ENCODE assay signal across 12 cellular contexts in genomic region chr20:45968801-45969711, GRCh38. TPM values are rescaled to one million over a fixed set of nuclear protein-coding genes. Genes with fewer than 3 reads are reported as not detected.
DNase-seq lines count a peak whose midpoint lies in the region; ATAC-seq and TF ChIP-seq lines count a peak whose summit lies in the region.
"Had no signal": no experiment of that assay in that cellular context is flagged by ENCODE, and none has a peak within 500 bp of the region (broad histone marks: within the 10 kb centered on the region; RNA-seq: fewer than 3 reads in every experiment).

No MANE protein-coding gene starts in this region.

- H3K9me3 ChIP-seq in cardiac muscle cell (ENCODE audit: low read depth) = no peaks in the 10 kb centered on the region
- no peaks in the 10 kb centered on the region for H3K9me3 ChIP-seq in T-helper 17 cell (ENCODE audit: control insufficient read depth, low read length, poor library complexity, severe bottlenecking)

- intact Hi-C loops in Right ventricle myocardium inferior (cut with DNase I) = no loop called here
- intact Hi-C loops in activated T-helper 2 cell treated with anti-CD3 and anti-CD28 coated beads, Interferon-gamma antibody, Interleukin-2, Interleukin-4, amounts not matched to agents 10 μg/mL and 5 μg/mL and 100 μg/mL, durations not matched to agents 14 hours and 24 hours and 36 hours (cut with micrococcal nuclease) = no loop called here

- no peaks in the 10 kb centered on the region for H3K27me3 Mint-ChIP-seq in T-helper 17 cell
- peaks cover 6% of the 10 kb centered on the region for H3K27me3 Mint-ChIP-seq in type B pancreatic cell
- H3K27me3 Mint-ChIP-seq in activated T-helper 2 cell treated with anti-CD3 and anti-CD28 coated beads, Interferon-gamma antibody, Interleukin-2, Interleukin-4, amounts not matched to agents 10 μg/mL and 5 μg/mL and 100 μg/mL, durations not matched to agents 14 hours and 24 hours and 36 hours (ENCODE audit: low read depth) = no peaks in the 10 kb centered on the region
- H3K27me3 Mint-ChIP-seq: activated CD4-positive, alpha-beta memory T cell treated with anti-CD3 and anti-CD28 coated beads, Interleukin-2, amount 10 ng/mL, durations not matched to agents 7 days and 5 days; stimulated activated naive CD8-positive, alpha-beta T cell treated with anti-CD3 and anti-CD28 coated beads, Interleukin-15, amount 100 ng/mL, for 72 hours had no signal

- ATAC-seq in Right ventricle myocardium inferior (no peak), T-helper 17 cell (no peak), GM19397 (IDR thresholded peaks at IDR 0.05; ENCODE audit: unreplicated experiment) (no peak)
- ATAC-seq: CD8-positive, alpha-beta T cell; stimulated activated naive CD8-positive, alpha-beta T cell treated with anti-CD3 and anti-CD28 coated beads, Interleukin-15, amount 100 ng/mL, for 72 hours had no signal

- H3K27me3 ChIP-seq in cardiac muscle cell = no peaks in the 10 kb centered on the region

- H3K4me3 ChIP-seq in cardiac muscle cell = no peak overlapping the region

- TF ChIP-seq CTCF in cardiac muscle cell (IDR thresholded peaks at IDR 0.05; ENCODE audit: low read depth, low read length) (no peak), type B pancreatic cell (conservative IDR thresholded peaks at IDR 0.05) (no peak)

- peaks cover 26% of the 10 kb centered on the region for H3K36me3 ChIP-seq in cardiac muscle cell

- peak overlapping the region; percentile 97 for H3K27ac Mint-ChIP-seq in T-helper 17 cell
- no peak overlapping the region for H3K27ac Mint-ChIP-seq in type B pancreatic cell
- H3K27ac Mint-ChIP-seq in activated T-helper 2 cell treated with anti-CD3 and anti-CD28 coated beads, Interferon-gamma antibody, Interleukin-2, Interleukin-4, amounts not matched to agents 10 μg/mL and 5 μg/mL and 100 μg/mL, durations not matched to agents 14 hours and 24 hours and 36 hours = no peak overlapping the region

- no peak for DNase-seq in cardiac muscle cell (ENCODE audit: low read depth in 1 of 2, low spot score in 1 of 2)
- DNase-seq in Right ventricle myocardium inferior (ENCODE audit: missing footprints) = no peak
- DNase-seq in T-helper 17 cell = no peak
- peak; percentile 55 for DNase-seq in iris pigment epithelial cell (ENCODE audit: low read depth)
- DNase-seq in type B pancreatic cell (ENCODE audit: extremely low spot score, unreplicated experiment) = no peak
- DNase-seq in activated T-helper 2 cell treated with anti-CD3 and anti-CD28 coated beads, Interferon-gamma antibody, Interleukin-2, Interleukin-4, amounts not matched to agents 10 μg/mL and 5 μg/mL and 100 μg/mL, durations not matched to agents 14 hours and 24 hours and 36 hours (ENCODE audit: low spot score) = no peak
- DNase-seq in DMS 273 treated with DMSO at 0.1 percent for 48 hours (lab: John Stamatoyannopoulos, UW) = no peak
- DNase-seq: activated CD4-positive, alpha-beta memory T cell treated with anti-CD3 and anti-CD28 coated beads, Interleukin-2, amount 10 ng/mL, durations not matched to agents 7 days and 5 days; KG1; stimulated activated naive CD8-positive, alpha-beta T cell treated with anti-CD3 and anti-CD28 coated beads, Interleukin-15, amount 100 ng/mL, for 72 hours had no signal

- peak overlapping the region; percentile 60 for H3K27ac ChIP-seq in cardiac muscle cell

- H3K36me3 Mint-ChIP-seq in T-helper 17 cell (ENCODE audit: low read depth) (no peaks in the 10 kb centered on the region), type B pancreatic cell (peaks cover 4% of the 10 kb centered on the region)
- peaks cover 40% of the 10 kb centered on the region for H3K36me3 Mint-ChIP-seq in activated T-helper 2 cell treated with anti-CD3 and anti-CD28 coated beads, Interferon-gamma antibody, Interleukin-2, Interleukin-4, amounts not matched to agents 10 μg/mL and 5 μg/mL and 100 μg/mL, durations not matched to agents 14 hours and 24 hours and 36 hours (ENCODE audit: low read depth)

- H3K4me3 Mint-ChIP-seq in T-helper 17 cell = no peak overlapping the region
- H3K4me3 Mint-ChIP-seq in type B pancreatic cell = peak overlapping the region; percentile 31
- no peak overlapping the region for H3K4me3 Mint-ChIP-seq in activated T-helper 2 cell treated with anti-CD3 and anti-CD28 coated beads, Interferon-gamma antibody, Interleukin-2, Interleukin-4, amounts not matched to agents 10 μg/mL and 5 μg/mL and 100 μg/mL, durations not matched to agents 14 hours and 24 hours and 36 hours (ENCODE audit: low read depth)

- no peaks in the 10 kb centered on the region for H3K4me1 ChIP-seq in cardiac muscle cell (ENCODE audit: low read depth)

- peaks cover 4% of the 10 kb centered on the region for H3K9me3 Mint-ChIP-seq in type B pancreatic cell
- no peaks in the 10 kb centered on the region for H3K9me3 Mint-ChIP-seq in activated T-helper 2 cell treated with anti-CD3 and anti-CD28 coated beads, Interferon-gamma antibody, Interleukin-2, Interleukin-4, amounts not matched to agents 10 μg/mL and 5 μg/mL and 100 μg/mL, durations not matched to agents 14 hours and 24 hours and 36 hours
- H3K9me3 Mint-ChIP-seq: activated CD4-positive, alpha-beta memory T cell treated with anti-CD3 and anti-CD28 coated beads, Interleukin-2, amount 10 ng/mL, durations not matched to agents 7 days and 5 days; CD8-positive, alpha-beta T cell; stimulated activated naive CD8-positive, alpha-beta T cell treated with anti-CD3 and anti-CD28 coated beads, Interleukin-15, amount 100 ng/mL, for 72 hours had no signal

- H3K4me1 Mint-ChIP-seq in T-helper 17 cell (peaks cover 20% of the 10 kb centered on the region), type B pancreatic cell (ENCODE audit: unreplicated experiment) (peaks cover 13% of the 10 kb centered on the region)
- H3K4me1 Mint-ChIP-seq in activated T-helper 2 cell treated with anti-CD3 and anti-CD28 coated beads, Interferon-gamma antibody, Interleukin-2, Interleukin-4, amounts not matched to agents 10 μg/mL and 5 μg/mL and 100 μg/mL, durations not matched to agents 14 hours and 24 hours and 36 hours (ENCODE audit: low read depth) = peaks cover 10% of the 10 kb centered on the region

RNA-seq across cellular contexts. Expression of gene ZNF335, which starts 2.9 kb away (rescaled TPM):
- total RNA-seq in cardiac muscle cell (18.1 and 28.1 TPM in 2 replicates), Right ventricle myocardium inferior (9.7 TPM), T-helper 17 cell (100 to 1,000 TPM in 1 of 2 donors, 10 to 100 TPM in 1; 95.1 to 129 TPM), type B pancreatic cell (ENCODE audit: low replicate concordance) (19.9 and 23.6 TPM in 2 replicates)
- polyA plus RNA-seq in cardiac muscle cell = 13.5 and 26.7 TPM in 2 replicates
- total RNA-seq in activated T-helper 2 cell treated with anti-CD3 and anti-CD28 coated beads, Interferon-gamma antibody, Interleukin-2, Interleukin-4, amounts not matched to agents 10 μg/mL and 5 μg/mL and 100 μg/mL, durations not matched to agents 14 hours and 24 hours and 36 hours = 35.7 and 36.1 TPM in 2 replicates

RNA-seq across cellular contexts. Expression of gene PCIF1, which starts 34.6 kb away (rescaled TPM):
- total RNA-seq in cardiac muscle cell (26.8 and 41.2 TPM in 2 replicates), Right ventricle myocardium inferior (22.5 TPM), T-helper 17 cell (10 to 100 TPM; 72.4 to 73.7 TPM), type B pancreatic cell (ENCODE audit: low replicate concordance) (35.0 and 37.6 TPM in 2 replicates)
- polyA plus RNA-seq in cardiac muscle cell = 43.8 and 65.7 TPM in 2 replicates
- 27.5 and 28.6 TPM in 2 replicates for total RNA-seq in activated T-helper 2 cell treated with anti-CD3 and anti-CD28 coated beads, Interferon-gamma antibody, Interleukin-2, Interleukin-4, amounts not matched to agents 10 μg/mL and 5 μg/mL and 100 μg/mL, durations not matched to agents 14 hours and 24 hours and 36 hours

RNA-seq across cellular contexts. Expression of gene MMP9, which starts 39.7 kb away (rescaled TPM):
- 0.21 TPM in 1 of 2 replicates, not detected in the other for total RNA-seq in cardiac muscle cell
- 0.15 and 0.20 TPM in 2 replicates for polyA plus RNA-seq in cardiac muscle cell
- 1.1 TPM for total RNA-seq in Right ventricle myocardium inferior
- 1 to 10 TPM; 2.6 to 2.7 TPM for total RNA-seq in T-helper 17 cell
- total RNA-seq in type B pancreatic cell (ENCODE audit: low replicate concordance) = 0.53 TPM in 1 of 2 replicates, not detected in the other
- total RNA-seq in activated T-helper 2 cell treated with anti-CD3 and anti-CD28 coated beads, Interferon-gamma antibody, Interleukin-2, Interleukin-4, amounts not matched to agents 10 μg/mL and 5 μg/mL and 100 μg/mL, durations not matched to agents 14 hours and 24 hours and 36 hours = 0.16 TPM in 1 of 2 replicates, not detected in the other

RNA-seq across cellular contexts. Expression of gene PLTP, which starts 57.1 kb away (rescaled TPM):
- total RNA-seq in cardiac muscle cell (71.7 and 90.9 TPM in 2 replicates), Right ventricle myocardium inferior (156 TPM), T-helper 17 cell (1 to 10 TPM in 1 of 2 donors, not detected in 1; 1.5 TPM), type B pancreatic cell (ENCODE audit: low replicate concordance) (40.7 and 96.5 TPM in 2 replicates)
- polyA plus RNA-seq in cardiac muscle cell = 93.6 and 99.6 TPM in 2 replicates
- total RNA-seq in activated T-helper 2 cell treated with anti-CD3 and anti-CD28 coated beads, Interferon-gamma antibody, Interleukin-2, Interleukin-4, amounts not matched to agents 10 μg/mL and 5 μg/mL and 100 μg/mL, durations not matched to agents 14 hours and 24 hours and 36 hours = 5.5 TPM in 2 replicates
- total RNA-seq: CD8-positive, alpha-beta T cell had no signal

RNA-seq across cellular contexts. Expression of gene SLC12A5, which starts 60.0 kb away (rescaled TPM):
- 7.6 and 8.3 TPM in 2 replicates for total RNA-seq in cardiac muscle cell
- polyA plus RNA-seq in cardiac muscle cell = 17.1 and 27.9 TPM in 2 replicates
- not detected for total RNA-seq in Right ventricle myocardium inferior
- total RNA-seq in T-helper 17 cell = not detected
- 3.1 and 5.1 TPM in 2 replicates for total RNA-seq in type B pancreatic cell (ENCODE audit: low replicate concordance)
- total RNA-seq in activated T-helper 2 cell treated with anti-CD3 and anti-CD28 coated beads, Interferon-gamma antibody, Interleukin-2, Interleukin-4, amounts not matched to agents 10 μg/mL and 5 μg/mL and 100 μg/mL, durations not matched to agents 14 hours and 24 hours and 36 hours = 0.73 TPM in 1 of 2 replicates, not detected in the other
